ENCODE assay signal across 15 cellular contexts in genomic region chr13:35345992-35346391, GRCh38.
A peak's percentile ranks its signal among the peaks of the same experiment; 100 is the strongest.
DNase-seq lines count a peak whose midpoint lies in the region; ATAC-seq and TF ChIP-seq lines count a peak whose summit lies in the region.
"Had no signal": no experiment of that assay in that cellular context is flagged by ENCODE, and none has a peak within 500 bp of the region (broad histone marks: within the 10 kb centered on the region; RNA-seq: fewer than 3 reads in every experiment).

No MANE protein-coding gene starts in this region.

- DNase-seq in BE2C (peak; percentile 79), NCI-H82 (lab: John Stamatoyannopoulos, UW) (peak; percentile 91), neural progenitor cell (ENCODE audit: low spot score) (peak; percentile 18), NCI-H2196 treated with DMSO at 0.1 percent for 48 hours (lab: John Stamatoyannopoulos, UW; ENCODE audit: unreplicated experiment) (no peak), mesothelial cell of epicardium (ENCODE audit: low spot score in 2 of 2, unreplicated experiment in 2 of 2) (no peak)
- DNase-seq: 8988T; AML-193; CD4-positive, CD25-positive, alpha-beta regulatory T cell; DND-41; GDM1 had no signal

- H3K36me3 ChIP-seq in BE2C: no peaks in the 10 kb centered on the region
- H3K36me3 ChIP-seq in neural progenitor cell: no peaks in the 10 kb centered on the region
- H3K36me3 ChIP-seq: BLaER1 treated with 17β-estradiol and CSF1 and Interleukin-3, amounts not matched to agents 10 nM and 100 nM had no signal

- H3K36me3 Mint-ChIP-seq in neural progenitor cell (no peaks in the 10 kb centered on the region), mesothelial cell of epicardium (no peaks in the 10 kb centered on the region)
- H3K36me3 Mint-ChIP-seq: CD4-positive, CD25-positive, alpha-beta regulatory T cell had no signal

- no peak overlapping the region for H3K9ac ChIP-seq in neural progenitor cell
- H3K9ac ChIP-seq: BLaER1 treated with 17β-estradiol and CSF1 and Interleukin-3, amounts not matched to agents 10 nM and 100 nM had no signal

- H3K4me2 ChIP-seq in neural progenitor cell: no peak overlapping the region
- H3K4me2 ChIP-seq: BLaER1 treated with 17β-estradiol and CSF1 and Interleukin-3, amounts not matched to agents 10 nM and 100 nM had no signal

- no peak for ATAC-seq in SK-N-SH treated with all-trans-retinoic acid at 6 μM for 48 hours
- no peak for ATAC-seq in HG03354 (IDR thresholded peaks at IDR 0.05; ENCODE audit: poor library complexity, severe bottlenecking, unreplicated experiment)
- ATAC-seq: HCT116, K562 had no signal

- no peak overlapping the region for H3K27ac Mint-ChIP-seq in neural progenitor cell
- no peak overlapping the region for H3K27ac Mint-ChIP-seq in mesothelial cell of epicardium
- H3K27ac Mint-ChIP-seq: CD4-positive, CD25-positive, alpha-beta regulatory T cell had no signal

- H3K4me3 ChIP-seq in BE2C (ENCODE audit: low read depth, low read length) (peak overlapping the region; percentile 22), neural progenitor cell (no peak overlapping the region)
- H3K4me3 ChIP-seq: BLaER1 treated with 17β-estradiol and CSF1 and Interleukin-3, amounts not matched to agents 10 nM and 100 nM; K562 had no signal

- peaks cover 40% of the 10 kb centered on the region for H3K4me1 ChIP-seq in BE2C
- peaks cover 11% of the 10 kb centered on the region for H3K4me1 ChIP-seq in neural progenitor cell
- H3K4me1 ChIP-seq: BLaER1 treated with 17β-estradiol and CSF1 and Interleukin-3, amounts not matched to agents 10 nM and 100 nM had no signal

- H3K27ac ChIP-seq in neural progenitor cell: no peak overlapping the region
- H3K27ac ChIP-seq: BLaER1 treated with 17β-estradiol and CSF1 and Interleukin-3, amounts not matched to agents 10 nM and 100 nM had no signal

- H3K4me3 Mint-ChIP-seq in neural progenitor cell (no peak overlapping the region), mesothelial cell of epicardium (no peak overlapping the region)
- H3K4me3 Mint-ChIP-seq: CD4-positive, CD25-positive, alpha-beta regulatory T cell had no signal

- TF ChIP-seq CTCF in BE2C (IDR thresholded peaks at IDR 0.05; ENCODE audit: low read depth, low read length) (no peak), neural progenitor cell (IDR thresholded peaks at IDR 0.05) (no peak), mesothelial cell of epicardium (IDR thresholded peaks at IDR 0.05; ENCODE audit: unreplicated experiment) (no peak)

- no peak overlapping the region for H2AFZ ChIP-seq in neural progenitor cell (replicated peaks)

- H3F3A ChIP-seq in neural progenitor cell (ENCODE audit: low read depth): no peaks in the 10 kb centered on the region

- peaks cover 25% of the 10 kb centered on the region for H3K4me1 Mint-ChIP-seq in neural progenitor cell
- peaks cover 5% of the 10 kb centered on the region for H3K4me1 Mint-ChIP-seq in mesothelial cell of epicardium
- H3K4me1 Mint-ChIP-seq: CD4-positive, CD25-positive, alpha-beta regulatory T cell had no signal

- no peaks in the 10 kb centered on the region for H3K9me3 ChIP-seq in BE2C
- no peaks in the 10 kb centered on the region for H3K9me3 ChIP-seq in neural progenitor cell (ENCODE audit: low read depth)
- H3K9me3 ChIP-seq: BLaER1 treated with 17β-estradiol and CSF1 and Interleukin-3, amounts not matched to agents 10 nM and 100 nM had no signal

- H3K27me3 Mint-ChIP-seq in neural progenitor cell (ENCODE audit: insufficient read depth, low read depth): peaks cover 3% of the 10 kb centered on the region
- H3K27me3 Mint-ChIP-seq in mesothelial cell of epicardium (ENCODE audit: low read depth): no peaks in the 10 kb centered on the region
- H3K27me3 Mint-ChIP-seq: CD4-positive, CD25-positive, alpha-beta regulatory T cell had no signal

- H3K9me3 Mint-ChIP-seq in neural progenitor cell (no peaks in the 10 kb centered on the region), mesothelial cell of epicardium (no peaks in the 10 kb centered on the region)

- H3K27me3 ChIP-seq in BE2C: no peaks in the 10 kb centered on the region
- H3K27me3 ChIP-seq in neural progenitor cell: no peaks in the 10 kb centered on the region
- H3K27me3 ChIP-seq: BLaER1 treated with 17β-estradiol and CSF1 and Interleukin-3, amounts not matched to agents 10 nM and 100 nM had no signal

- no peaks in the 10 kb centered on the region for H4K20me1 ChIP-seq in neural progenitor cell (ENCODE audit: low read depth)
- H4K20me1 ChIP-seq: BLaER1 treated with 17β-estradiol and CSF1 and Interleukin-3, amounts not matched to agents 10 nM and 100 nM had no signal

- no peaks in the 10 kb centered on the region for H3K79me2 ChIP-seq in neural progenitor cell (ENCODE audit: low read depth)

TF ChIP-seq in SK-N-SH treated with all-trans-retinoic acid at 6 μM for 48 hours, 23 proteins besides CTCF, POLR2A, EP300 and RAD21 (continues in another document):
- TF ChIP-seq ZFP3 (CRISPR knock-in tag; IDR thresholded peaks at IDR 0.05) (no peak; the same call in 1 of the 2 replicates), ZFP30 (CRISPR knock-in tag; IDR thresholded peaks at IDR 0.05) (no peak), CREB5 (CRISPR knock-in tag; IDR thresholded peaks at IDR 0.05; ENCODE audit: low read depth) (no peak), CSDC2 (CRISPR knock-in tag; IDR thresholded peaks at IDR 0.05) (no peak), CSRNP3 (CRISPR knock-in tag; IDR thresholded peaks at IDR 0.05) (no peak), TCF4 (CRISPR knock-in tag; IDR thresholded peaks at IDR 0.05; ENCODE audit: borderline replicate concordance) (peak; percentile 62; the same call in 1 of the 2 replicates), ESRRG (CRISPR knock-in tag; IDR thresholded peaks at IDR 0.05) (no peak), ISL1 (CRISPR knock-in tag; IDR thresholded peaks at IDR 0.05) (peak; percentile 51), TOX (CRISPR knock-in tag; IDR thresholded peaks at IDR 0.05; ENCODE audit: borderline replicate concordance) (no peak), PATZ1 (CRISPR knock-in tag; IDR thresholded peaks at IDR 0.05; ENCODE audit: borderline replicate concordance) (no peak), TSHZ2 (CRISPR knock-in tag; IDR thresholded peaks at IDR 0.05) (peak; percentile 69; the same call in 1 of the 2 replicates)

Comparison
In these comparisons a context has a peak if more than half of its experiments do, and no peak if none do; other contexts are left out.
1. DNase-seq: peak in BE2C (single experiment), NCI-H82 (single experiment) and neural progenitor cell (single experiment); none in NCI-H2196 treated with DMSO at 0.1 percent for 48 hours (single experiment) and mesothelial cell of epicardium (0 of 2).